Comparison of ENCODE assay signal across 21 cellular contexts in genomic region chr1:196538473-196538872, GRCh38.
DNase-seq lines count a peak whose midpoint lies in the region; ATAC-seq and TF ChIP-seq lines count a peak whose summit lies in the region.
"Had no signal": no experiment of that assay in that cellular context is flagged by ENCODE, and none has a peak within 500 bp of the region (broad histone marks: within the 10 kb centered on the region; RNA-seq: fewer than 3 reads in every experiment).

No MANE protein-coding gene starts in this region.

- no peak overlapping the region for H3K4me3 ChIP-seq in mesendoderm (ENCODE audit: low read length)
- H3K4me3 ChIP-seq: Peyer's patch, SJCRH30, tibial nerve had no signal

- peak; percentile 16 for DNase-seq in ELF-1 (ENCODE audit: low read depth, low spot score)
- peak; percentile 36 for DNase-seq in KBM-7
- DNase-seq in amniotic epithelial cell (ENCODE audit: low read depth) = peak; percentile 4
- peak; percentile 65 for DNase-seq in mesendoderm
- DNase-seq in DMS153 (lab: John Stamatoyannopoulos, UW) = no peak
- DNase-seq in natural killer cell = no peak
- DNase-seq: activated CD4-positive, alpha-beta T cell treated with anti-CD3 and anti-CD28 coated beads, Interleukin-2, amount 10 ng/mL, durations not matched to agents 24 days and 14 days; activated naive CD4-positive, alpha-beta T cell treated with anti-CD3 and anti-CD28 coated beads for 36 hours; activated T-cell treated with anti-CD3 and anti-CD28 coated beads, Interleukin-2, amount 50 U/mL, for 72 hours; aorta; dermis blood vessel endothelial cell; GOT3; MM.1S; NCI-H2227 treated with DMSO at 0.1 percent for 48 hours; Peyer's patch; SJCRH30; stimulated activated CD4-positive, alpha-beta T cell treated with anti-CD3 and anti-CD28 coated beads, Interleukin-4, amount 100 ng/mL, for 24 hours; T-cell had no signal

- H3K36me3 ChIP-seq in mesendoderm (ENCODE audit: control insufficient read depth, insufficient read depth, low read length) = no peaks in the 10 kb centered on the region
- H3K36me3 ChIP-seq: Peyer's patch, SJCRH30, tibial nerve had no signal

- intact Hi-C loops in natural killer cell (cut with micrococcal nuclease) = no loop called here

- ATAC-seq in natural killer cell (no peak), HG03442 (IDR thresholded peaks at IDR 0.05; ENCODE audit: unreplicated experiment) (no peak)
- ATAC-seq: activated T-cell treated with anti-CD3 and anti-CD28 coated beads, Interleukin-2, amount 50 U/mL, for 72 hours; T-cell had no signal

- no peak for TF ChIP-seq CTCF in natural killer cell (IDR thresholded peaks at IDR 0.05)

- peaks cover 6% of the 10 kb centered on the region for H3K79me1 ChIP-seq in mesendoderm (ENCODE audit: low read length)

- H3K4me3 Mint-ChIP-seq in natural killer cell = no peak overlapping the region
- H3K4me3 Mint-ChIP-seq: activated CD4-positive, alpha-beta T cell treated with anti-CD3 and anti-CD28 coated beads, Interleukin-2, amount 10 ng/mL, durations not matched to agents 24 days and 14 days; activated naive CD4-positive, alpha-beta T cell treated with anti-CD3 and anti-CD28 coated beads for 36 hours; activated T-cell treated with anti-CD3 and anti-CD28 coated beads, Interleukin-2, amount 50 U/mL, for 72 hours; stimulated activated naive CD8-positive, alpha-beta T cell treated with anti-CD3 and anti-CD28 coated beads, Interleukin-15, Interleukin-2, amounts not matched to agents 100 ng/mL and 50 ng/mL, for 24 hours; T-cell had no signal

- H2BK5ac ChIP-seq in mesendoderm (ENCODE audit: low read length) = no peak overlapping the region

- peaks cover 2 to 3% of the 10 kb centered on the region in 2 donors for H3K9me3 Mint-ChIP-seq in natural killer cell

- H3K4me1 Mint-ChIP-seq in natural killer cell = no peaks in the 10 kb centered on the region
- H3K4me1 Mint-ChIP-seq: activated CD4-positive, alpha-beta T cell treated with anti-CD3 and anti-CD28 coated beads, Interleukin-2, amount 10 ng/mL, durations not matched to agents 24 days and 14 days; T-cell had no signal

- no peak overlapping the region for H3K27ac ChIP-seq in mesendoderm (ENCODE audit: low read depth, low read length)
- H3K27ac ChIP-seq: Peyer's patch, SJCRH30, tibial nerve had no signal

- H3K18ac ChIP-seq in mesendoderm (ENCODE audit: low read length) = no peak overlapping the region

- H3K36me3 Mint-ChIP-seq in natural killer cell = no peaks in the 10 kb centered on the region
- H3K36me3 Mint-ChIP-seq: T-cell had no signal

- H3K27ac Mint-ChIP-seq in natural killer cell = no peak overlapping the region
- H3K27ac Mint-ChIP-seq: activated CD4-positive, alpha-beta T cell treated with anti-CD3 and anti-CD28 coated beads, Interleukin-2, amount 10 ng/mL, durations not matched to agents 24 days and 14 days; activated naive CD4-positive, alpha-beta T cell treated with anti-CD3 and anti-CD28 coated beads for 36 hours; activated T-cell treated with anti-CD3 and anti-CD28 coated beads, Interleukin-2, amount 50 U/mL, for 72 hours; stimulated activated naive CD8-positive, alpha-beta T cell treated with anti-CD3 and anti-CD28 coated beads, Interleukin-15, Interleukin-2, amounts not matched to agents 100 ng/mL and 50 ng/mL, for 24 hours; T-cell had no signal

- H3K27me3 Mint-ChIP-seq in natural killer cell (ENCODE audit: low read depth in 2 of 2) = no peaks in the 10 kb centered on the region
- H3K27me3 Mint-ChIP-seq: activated CD4-positive, alpha-beta T cell treated with anti-CD3 and anti-CD28 coated beads, Interleukin-2, amount 10 ng/mL, durations not matched to agents 24 days and 14 days; stimulated activated naive CD8-positive, alpha-beta T cell treated with anti-CD3 and anti-CD28 coated beads, Interleukin-15, Interleukin-2, amounts not matched to agents 100 ng/mL and 50 ng/mL, for 24 hours; T-cell had no signal

- no peak overlapping the region for H3K4ac ChIP-seq in mesendoderm (ENCODE audit: low read depth, low read length)

- no peak overlapping the region for H3K9ac ChIP-seq in mesendoderm (ENCODE audit: low read length)

- no peak overlapping the region for H4K8ac ChIP-seq in mesendoderm (ENCODE audit: low read depth, low read length)

- no peaks in the 10 kb centered on the region for H3K4me1 ChIP-seq in mesendoderm (ENCODE audit: control insufficient read depth, low read depth, low read length)
- H3K4me1 ChIP-seq: Peyer's patch, SJCRH30, tibial nerve had no signal

- H2AK5ac ChIP-seq in mesendoderm (ENCODE audit: low read length) = no peak overlapping the region

- H2BK15ac ChIP-seq in mesendoderm (replicated peaks; ENCODE audit: low read depth) = no peak overlapping the region

- no peak overlapping the region for H3K4me2 ChIP-seq in mesendoderm (ENCODE audit: low read length)

- H3K56ac ChIP-seq in mesendoderm (ENCODE audit: low read length) = no peak overlapping the region

- no peaks in the 10 kb centered on the region for H3K27me3 ChIP-seq in mesendoderm (ENCODE audit: insufficient read depth, low read length, poor library complexity)
- H3K27me3 ChIP-seq: Peyer's patch, SJCRH30, tibial nerve had no signal

- WGBS in mesendoderm (ENCODE audit: extremely low coverage, insufficient coverage, low lambda C conversion rate) = no CpG with 5 or more reads among the region's 4 CpGs

- in situ Hi-C loops in KBM-7 (cut with MboI; ENCODE audit: low pct_unique_long_range_greater_than_20kb, low sequenced_read_pairs) = no loop called here

- no peaks in the 10 kb centered on the region for H3K79me2 ChIP-seq in mesendoderm (ENCODE audit: control insufficient read depth, insufficient read depth, low read length)

- no peak overlapping the region for H3K23ac ChIP-seq in mesendoderm (ENCODE audit: low read length)

- H2BK120ac ChIP-seq in mesendoderm (ENCODE audit: low read depth, low read length) = no peak overlapping the region

- H4K5ac ChIP-seq in mesendoderm (ENCODE audit: low read length) = no peak overlapping the region

Comparison
In these comparisons a context has a peak if more than half of its experiments do, and no peak if none do; other contexts are left out.
1. DNase-seq: peak in ELF-1 (single experiment), KBM-7 (single experiment), amniotic epithelial cell (single experiment) and mesendoderm (single experiment); none in DMS153 (single experiment) and natural killer cell (single experiment).